ENCODE assay signal across 1 cellular context in genomic region chr17:79927688-79928501, GRCh38.
A peak's percentile ranks its signal among the peaks of the same experiment; 100 is the strongest.
TF ChIP-seq lines count a peak whose summit lies in the region.

No MANE protein-coding gene starts in this region.

TF ChIP-seq in HepG2, 621 proteins besides CTCF, POLR2A, EP300 and RAD21 (continued from another document and continues in another):
- TF ChIP-seq ZGPAT (CRISPR knock-in tag; IDR thresholded peaks at IDR 0.05) (no peak), TAF1 (CRISPR knock-in tag; IDR thresholded peaks at IDR 0.05) (no peak), SOX13 (IDR thresholded peaks at IDR 0.05) (no peak), SOX13 (CRISPR knock-in tag; conservative IDR thresholded peaks at IDR 0.05 in 1 of 2, IDR thresholded peaks at IDR 0.05 in 1 of 2) (no peak), ZBTB7B (CRISPR knock-in tag; IDR thresholded peaks at IDR 0.05) (no peak), ZNF574 (CRISPR knock-in tag; IDR thresholded peaks at IDR 0.05) (no peak), ZNF644 (CRISPR knock-in tag; IDR thresholded peaks at IDR 0.05; ENCODE audit: low read depth) (no peak), GATA4 (IDR thresholded peaks at IDR 0.05; ENCODE audit: borderline replicate concordance, low read depth) (no peak), TMF1 (CRISPR knock-in tag; IDR thresholded peaks at IDR 0.05; ENCODE audit: low read depth) (no peak), HIVEP1 (CRISPR knock-in tag; IDR thresholded peaks at IDR 0.05) (no peak), TGIF2 (CRISPR knock-in tag; IDR thresholded peaks at IDR 0.05) (peak; percentile 31; the same call in 1 of the 2 replicates), CBX1 (IDR thresholded peaks at IDR 0.05; ENCODE audit: low read depth) (no peak), CEBPG (CRISPR knock-in tag; IDR thresholded peaks at IDR 0.05) (no peak), SNAI1 (CRISPR knock-in tag; IDR thresholded peaks at IDR 0.05; ENCODE audit: borderline replicate concordance) (no peak), CENPBD1 (CRISPR knock-in tag; IDR thresholded peaks at IDR 0.05; ENCODE audit: borderline replicate concordance, low read depth) (no peak), TCF7L2 (IDR thresholded peaks at IDR 0.05; ENCODE audit: low read depth, low read length) (no peak), NCOR1 (IDR thresholded peaks at IDR 0.05; ENCODE audit: borderline replicate concordance, low read length) (no peak), ZFYVE20 (CRISPR knock-in tag; IDR thresholded peaks at IDR 0.05; ENCODE audit: borderline replicate concordance, low read depth) (no peak), KLF15 (CRISPR knock-in tag; IDR thresholded peaks at IDR 0.05; ENCODE audit: borderline replicate concordance) (no peak), ZNF446 (CRISPR knock-in tag; IDR thresholded peaks at IDR 0.05) (no peak), LCORL (IDR thresholded peaks at IDR 0.05) (no peak), LCORL (CRISPR knock-in tag; IDR thresholded peaks at IDR 0.05) (no peak), ZNF556 (CRISPR knock-in tag; IDR thresholded peaks at IDR 0.05; ENCODE audit: borderline replicate concordance) (no peak), TFDP2 (CRISPR knock-in tag; IDR thresholded peaks at IDR 0.05) (no peak), HOXA9 (CRISPR knock-in tag; IDR thresholded peaks at IDR 0.05; ENCODE audit: borderline replicate concordance) (no peak), POGZ (CRISPR knock-in tag; IDR thresholded peaks at IDR 0.05) (no peak), HNRNPK (IDR thresholded peaks at IDR 0.05; ENCODE audit: low read depth, low read length, poor library complexity, severe bottlenecking) (peak; percentile 56), ZBTB20 (CRISPR knock-in tag; IDR thresholded peaks at IDR 0.05; ENCODE audit: borderline replicate concordance, low read depth) (peak; percentile 24; the same call in 1 of the 2 replicates), SMAD3 (CRISPR knock-in tag; IDR thresholded peaks at IDR 0.05) (no peak), ZSCAN21 (CRISPR knock-in tag; IDR thresholded peaks at IDR 0.05; ENCODE audit: borderline replicate concordance) (0 out of 2 replicates have a peak, but pooled peaks have one; percentile 9), ZNF562 (CRISPR knock-in tag; IDR thresholded peaks at IDR 0.05; ENCODE audit: borderline replicate concordance) (no peak), HOXD1 (CRISPR knock-in tag; IDR thresholded peaks at IDR 0.05) (no peak), ATAD3A (CRISPR knock-in tag; IDR thresholded peaks at IDR 0.05) (no peak), ZFP36 (IDR thresholded peaks at IDR 0.05; ENCODE audit: borderline replicate concordance, low read depth, low read length, partially characterized antibody) (no peak), ZNF775 (CRISPR knock-in tag; IDR thresholded peaks at IDR 0.05; ENCODE audit: borderline replicate concordance) (no peak), ZC3H4 (CRISPR knock-in tag; IDR thresholded peaks at IDR 0.05; ENCODE audit: borderline replicate concordance) (peak; percentile 62; the same call in 1 of the 2 replicates), MZF1 (CRISPR knock-in tag; IDR thresholded peaks at IDR 0.05; ENCODE audit: borderline replicate concordance) (0 out of 2 replicates have a peak, but pooled peaks have one; percentile 19), ZNF792 (CRISPR knock-in tag; IDR thresholded peaks at IDR 0.05) (no peak), ZNF7 (CRISPR knock-in tag; IDR thresholded peaks at IDR 0.05) (no peak)
- TF ChIP-seq, protein P1, sequence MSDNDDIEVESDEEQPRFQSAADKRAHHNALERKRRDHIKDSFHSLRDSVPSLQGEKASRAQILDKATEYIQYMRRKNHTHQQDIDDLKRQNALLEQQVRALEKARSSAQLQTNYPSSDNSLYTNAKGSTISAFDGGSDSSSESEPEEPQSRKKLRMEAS (IDR thresholded peaks at IDR 0.05), result 0 out of 2 replicates have a peak, but pooled peaks have one; percentile 6
- TF ChIP-seq, protein P2, sequence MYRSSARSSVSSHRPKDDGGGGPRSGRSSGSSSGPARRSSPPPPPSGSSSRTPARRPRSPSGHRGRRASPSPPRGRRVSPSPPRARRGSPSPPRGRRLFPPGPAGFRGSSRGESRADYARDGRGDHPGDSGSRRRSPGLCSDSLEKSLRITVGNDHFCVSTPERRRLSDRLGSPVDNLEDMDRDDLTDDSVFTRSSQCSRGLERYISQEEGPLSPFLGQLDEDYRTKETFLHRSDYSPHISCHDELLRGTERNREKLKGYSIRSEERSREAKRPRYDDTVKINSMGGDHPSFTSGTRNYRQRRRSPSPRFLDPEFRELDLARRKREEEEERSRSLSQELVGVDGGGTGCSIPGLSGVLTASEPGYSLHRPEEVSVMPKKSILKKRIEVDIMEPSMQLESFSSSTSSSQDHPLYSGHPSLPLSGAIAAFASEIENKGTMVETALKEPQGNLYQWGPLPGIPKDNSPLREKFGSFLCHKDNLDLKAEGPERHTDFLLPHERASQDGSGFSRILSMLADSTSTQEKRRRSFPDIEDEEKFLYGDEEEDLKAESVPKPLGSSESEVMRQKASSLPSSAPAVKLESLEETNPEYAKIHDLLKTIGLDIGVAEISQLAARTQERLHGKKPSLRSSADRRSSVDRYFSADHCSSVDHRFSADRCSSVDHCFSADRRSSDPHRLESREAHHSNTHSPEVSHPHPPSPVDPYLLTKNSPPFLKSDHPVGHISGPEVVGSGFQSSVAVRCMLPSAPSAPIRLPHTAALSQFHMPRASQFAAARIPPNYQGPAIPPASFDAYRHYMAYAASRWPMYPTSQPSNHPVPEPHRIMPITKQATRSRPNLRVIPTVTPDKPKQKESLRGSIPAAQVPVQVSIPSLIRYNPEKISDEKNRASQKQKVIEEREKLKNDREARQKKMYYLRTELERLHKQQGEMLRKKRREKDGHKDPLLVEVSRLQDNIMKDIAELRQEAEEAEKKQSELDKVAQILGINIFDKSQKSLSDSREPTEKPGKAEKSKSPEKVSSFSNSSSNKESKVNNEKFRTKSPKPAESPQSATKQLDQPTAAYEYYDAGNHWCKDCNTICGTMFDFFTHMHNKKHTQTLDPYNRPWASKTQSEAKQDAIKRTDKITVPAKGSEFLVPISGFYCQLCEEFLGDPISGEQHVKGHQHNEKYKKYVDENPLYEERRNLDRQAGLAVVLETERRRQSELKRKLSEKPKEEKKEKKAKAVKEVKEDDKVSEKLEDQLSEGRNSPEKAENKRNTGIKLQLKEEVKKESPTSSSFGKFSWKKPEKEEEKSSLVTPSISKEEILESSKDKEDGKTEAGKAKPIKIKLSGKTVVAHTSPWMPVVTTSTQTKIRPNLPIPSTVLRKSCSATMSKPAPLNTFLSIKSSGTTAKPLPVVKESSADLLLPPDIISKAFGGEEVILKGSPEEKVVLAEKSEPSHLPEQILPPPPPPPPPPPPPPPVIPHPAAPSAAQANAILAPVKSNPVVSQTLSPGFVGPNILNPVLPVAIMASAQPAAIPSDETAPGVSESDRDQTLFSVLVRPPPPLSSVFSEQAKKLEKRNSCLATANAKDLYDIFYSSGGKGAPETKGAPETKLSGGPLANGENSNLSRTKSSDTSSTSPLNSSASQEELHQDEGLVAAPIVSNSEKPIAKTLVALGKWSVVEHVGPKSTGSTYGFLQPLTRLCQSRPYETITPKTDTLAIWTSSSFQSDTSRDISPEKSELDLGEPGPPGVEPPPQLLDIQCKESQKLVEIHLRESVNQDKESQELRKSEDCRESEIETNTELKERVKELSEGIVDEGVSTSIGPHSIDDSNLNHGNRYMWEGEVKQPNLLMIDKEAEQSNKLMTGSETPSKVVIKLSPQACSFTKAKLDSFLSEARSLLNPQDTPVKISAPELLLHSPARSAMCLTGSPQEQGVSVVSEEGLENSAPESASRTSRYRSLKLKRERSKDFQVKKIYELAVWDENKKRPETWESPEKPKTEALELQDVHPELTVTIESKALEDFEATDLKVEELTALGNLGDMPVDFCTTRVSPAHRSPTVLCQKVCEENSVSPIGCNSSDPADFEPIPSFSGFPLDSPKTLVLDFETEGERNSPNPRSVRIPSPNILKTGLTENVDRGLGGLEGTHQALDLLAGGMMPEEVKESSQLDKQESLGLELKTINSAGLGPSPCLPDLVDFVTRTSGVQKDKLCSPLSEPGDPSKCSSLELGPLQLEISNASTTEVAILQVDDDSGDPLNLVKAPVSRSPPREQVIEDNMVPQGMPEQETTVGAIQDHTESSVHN (CRISPR knock-in tag; IDR thresholded peaks at IDR 0.05), result no peak
- TF ChIP-seq, protein P3, sequence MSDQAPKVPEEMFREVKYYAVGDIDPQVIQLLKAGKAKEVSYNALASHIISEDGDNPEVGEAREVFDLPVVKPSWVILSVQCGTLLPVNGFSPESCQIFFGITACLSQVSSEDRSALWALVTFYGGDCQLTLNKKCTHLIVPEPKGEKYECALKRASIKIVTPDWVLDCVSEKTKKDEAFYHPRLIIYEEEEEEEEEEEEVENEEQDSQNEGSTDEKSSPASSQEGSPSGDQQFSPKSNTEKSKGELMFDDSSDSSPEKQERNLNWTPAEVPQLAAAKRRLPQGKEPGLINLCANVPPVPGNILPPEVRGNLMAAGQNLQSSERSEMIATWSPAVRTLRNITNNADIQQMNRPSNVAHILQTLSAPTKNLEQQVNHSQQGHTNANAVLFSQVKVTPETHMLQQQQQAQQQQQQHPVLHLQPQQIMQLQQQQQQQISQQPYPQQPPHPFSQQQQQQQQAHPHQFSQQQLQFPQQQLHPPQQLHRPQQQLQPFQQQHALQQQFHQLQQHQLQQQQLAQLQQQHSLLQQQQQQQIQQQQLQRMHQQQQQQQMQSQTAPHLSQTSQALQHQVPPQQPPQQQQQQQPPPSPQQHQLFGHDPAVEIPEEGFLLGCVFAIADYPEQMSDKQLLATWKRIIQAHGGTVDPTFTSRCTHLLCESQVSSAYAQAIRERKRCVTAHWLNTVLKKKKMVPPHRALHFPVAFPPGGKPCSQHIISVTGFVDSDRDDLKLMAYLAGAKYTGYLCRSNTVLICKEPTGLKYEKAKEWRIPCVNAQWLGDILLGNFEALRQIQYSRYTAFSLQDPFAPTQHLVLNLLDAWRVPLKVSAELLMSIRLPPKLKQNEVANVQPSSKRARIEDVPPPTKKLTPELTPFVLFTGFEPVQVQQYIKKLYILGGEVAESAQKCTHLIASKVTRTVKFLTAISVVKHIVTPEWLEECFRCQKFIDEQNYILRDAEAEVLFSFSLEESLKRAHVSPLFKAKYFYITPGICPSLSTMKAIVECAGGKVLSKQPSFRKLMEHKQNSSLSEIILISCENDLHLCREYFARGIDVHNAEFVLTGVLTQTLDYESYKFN (CRISPR knock-in tag; conservative IDR thresholded peaks at IDR 0.05), result no peak
- TF ChIP-seq, protein P4, sequence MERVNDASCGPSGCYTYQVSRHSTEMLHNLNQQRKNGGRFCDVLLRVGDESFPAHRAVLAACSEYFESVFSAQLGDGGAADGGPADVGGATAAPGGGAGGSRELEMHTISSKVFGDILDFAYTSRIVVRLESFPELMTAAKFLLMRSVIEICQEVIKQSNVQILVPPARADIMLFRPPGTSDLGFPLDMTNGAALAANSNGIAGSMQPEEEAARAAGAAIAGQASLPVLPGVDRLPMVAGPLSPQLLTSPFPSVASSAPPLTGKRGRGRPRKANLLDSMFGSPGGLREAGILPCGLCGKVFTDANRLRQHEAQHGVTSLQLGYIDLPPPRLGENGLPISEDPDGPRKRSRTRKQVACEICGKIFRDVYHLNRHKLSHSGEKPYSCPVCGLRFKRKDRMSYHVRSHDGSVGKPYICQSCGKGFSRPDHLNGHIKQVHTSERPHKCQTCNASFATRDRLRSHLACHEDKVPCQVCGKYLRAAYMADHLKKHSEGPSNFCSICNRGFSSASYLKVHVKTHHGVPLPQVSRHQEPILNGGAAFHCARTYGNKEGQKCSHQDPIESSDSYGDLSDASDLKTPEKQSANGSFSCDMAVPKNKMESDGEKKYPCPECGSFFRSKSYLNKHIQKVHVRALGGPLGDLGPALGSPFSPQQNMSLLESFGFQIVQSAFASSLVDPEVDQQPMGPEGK (CRISPR knock-in tag; IDR thresholded peaks at IDR 0.05), result no peak
